1 cellular context compared by ENCODE assay signal in the genomic region with DNA sequence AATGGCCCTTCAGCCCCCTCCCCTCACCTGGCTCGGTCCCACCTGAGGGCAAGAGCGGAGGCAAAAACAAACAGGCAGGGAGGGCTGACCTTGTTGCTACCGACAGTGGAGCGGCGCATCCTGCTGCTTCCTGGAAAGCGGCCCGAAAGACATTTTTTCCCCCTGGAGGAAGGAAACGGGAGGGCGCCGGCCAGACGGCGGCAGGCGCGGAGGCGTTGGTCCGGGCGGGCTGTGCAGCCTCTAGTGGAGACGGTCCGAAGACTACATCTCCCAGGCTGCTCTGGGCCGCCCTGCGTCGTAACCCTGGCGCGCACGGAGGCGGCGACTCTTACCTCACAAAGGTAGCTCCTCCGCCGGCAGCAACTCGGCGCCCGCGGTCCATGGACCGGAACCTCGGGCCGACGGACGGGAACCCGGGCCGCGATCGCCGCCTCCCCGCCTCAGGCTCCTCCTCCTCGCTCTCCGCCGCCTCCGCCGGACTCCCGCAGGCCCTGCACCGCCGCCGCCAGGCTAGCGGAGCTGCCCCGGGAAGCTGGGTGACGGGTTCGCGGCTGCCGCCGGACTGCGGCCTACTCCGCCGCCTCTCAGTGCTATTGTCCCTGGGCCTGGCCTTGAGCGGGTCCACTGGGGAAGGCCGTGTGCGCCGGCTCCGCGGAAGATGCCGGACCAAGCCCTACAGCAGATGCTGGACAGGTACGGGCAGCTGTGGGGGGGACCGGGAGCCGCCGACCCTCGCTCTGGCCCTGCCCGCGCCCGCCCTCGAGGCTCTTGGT.
TF ChIP-seq lines count a peak whose summit lies in the region.

A gene (minus strand): TSS at position 242 of the 773 bp plus-strand sequence. CDS start 50,728 bp downstream, outside the sequence.
A gene with protein sequence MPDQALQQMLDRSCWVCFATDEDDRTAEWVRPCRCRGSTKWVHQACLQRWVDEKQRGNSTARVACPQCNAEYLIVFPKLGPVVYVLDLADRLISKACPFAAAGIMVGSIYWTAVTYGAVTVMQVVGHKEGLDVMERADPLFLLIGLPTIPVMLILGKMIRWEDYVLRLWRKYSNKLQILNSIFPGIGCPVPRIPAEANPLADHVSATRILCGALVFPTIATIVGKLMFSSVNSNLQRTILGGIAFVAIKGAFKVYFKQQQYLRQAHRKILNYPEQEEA (plus strand): TSS at position 331 of the 773 bp plus-strand sequence. CDS start 328 bp downstream, at position 659.

TF ChIP-seq in HepG2, 621 proteins besides CTCF, POLR2A, EP300 and RAD21 (continued from another document):
- TF ChIP-seq, protein P1, sequence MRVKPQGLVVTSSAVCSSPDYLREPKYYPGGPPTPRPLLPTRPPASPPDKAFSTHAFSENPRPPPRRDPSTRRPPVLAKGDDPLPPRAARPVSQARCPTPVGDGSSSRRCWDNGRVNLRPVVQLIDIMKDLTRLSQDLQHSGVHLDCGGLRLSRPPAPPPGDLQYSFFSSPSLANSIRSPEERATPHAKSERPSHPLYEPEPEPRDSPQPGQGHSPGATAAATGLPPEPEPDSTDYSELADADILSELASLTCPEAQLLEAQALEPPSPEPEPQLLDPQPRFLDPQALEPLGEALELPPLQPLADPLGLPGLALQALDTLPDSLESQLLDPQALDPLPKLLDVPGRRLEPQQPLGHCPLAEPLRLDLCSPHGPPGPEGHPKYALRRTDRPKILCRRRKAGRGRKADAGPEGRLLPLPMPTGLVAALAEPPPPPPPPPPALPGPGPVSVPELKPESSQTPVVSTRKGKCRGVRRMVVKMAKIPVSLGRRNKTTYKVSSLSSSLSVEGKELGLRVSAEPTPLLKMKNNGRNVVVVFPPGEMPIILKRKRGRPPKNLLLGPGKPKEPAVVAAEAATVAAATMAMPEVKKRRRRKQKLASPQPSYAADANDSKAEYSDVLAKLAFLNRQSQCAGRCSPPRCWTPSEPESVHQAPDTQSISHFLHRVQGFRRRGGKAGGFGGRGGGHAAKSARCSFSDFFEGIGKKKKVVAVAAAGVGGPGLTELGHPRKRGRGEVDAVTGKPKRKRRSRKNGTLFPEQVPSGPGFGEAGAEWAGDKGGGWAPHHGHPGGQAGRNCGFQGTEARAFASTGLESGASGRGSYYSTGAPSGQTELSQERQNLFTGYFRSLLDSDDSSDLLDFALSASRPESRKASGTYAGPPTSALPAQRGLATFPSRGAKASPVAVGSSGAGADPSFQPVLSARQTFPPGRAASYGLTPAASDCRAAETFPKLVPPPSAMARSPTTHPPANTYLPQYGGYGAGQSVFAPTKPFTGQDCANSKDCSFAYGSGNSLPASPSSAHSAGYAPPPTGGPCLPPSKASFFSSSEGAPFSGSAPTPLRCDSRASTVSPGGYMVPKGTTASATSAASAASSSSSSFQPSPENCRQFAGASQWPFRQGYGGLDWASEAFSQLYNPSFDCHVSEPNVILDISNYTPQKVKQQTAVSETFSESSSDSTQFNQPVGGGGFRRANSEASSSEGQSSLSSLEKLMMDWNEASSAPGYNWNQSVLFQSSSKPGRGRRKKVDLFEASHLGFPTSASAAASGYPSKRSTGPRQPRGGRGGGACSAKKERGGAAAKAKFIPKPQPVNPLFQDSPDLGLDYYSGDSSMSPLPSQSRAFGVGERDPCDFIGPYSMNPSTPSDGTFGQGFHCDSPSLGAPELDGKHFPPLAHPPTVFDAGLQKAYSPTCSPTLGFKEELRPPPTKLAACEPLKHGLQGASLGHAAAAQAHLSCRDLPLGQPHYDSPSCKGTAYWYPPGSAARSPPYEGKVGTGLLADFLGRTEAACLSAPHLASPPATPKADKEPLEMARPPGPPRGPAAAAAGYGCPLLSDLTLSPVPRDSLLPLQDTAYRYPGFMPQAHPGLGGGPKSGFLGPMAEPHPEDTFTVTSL (CRISPR knock-in tag; IDR thresholded peaks at IDR 0.05; ENCODE audit: borderline replicate concordance), result no peak; the same call in 1 of the 2 replicates
- TF ChIP-seq, protein P2, sequence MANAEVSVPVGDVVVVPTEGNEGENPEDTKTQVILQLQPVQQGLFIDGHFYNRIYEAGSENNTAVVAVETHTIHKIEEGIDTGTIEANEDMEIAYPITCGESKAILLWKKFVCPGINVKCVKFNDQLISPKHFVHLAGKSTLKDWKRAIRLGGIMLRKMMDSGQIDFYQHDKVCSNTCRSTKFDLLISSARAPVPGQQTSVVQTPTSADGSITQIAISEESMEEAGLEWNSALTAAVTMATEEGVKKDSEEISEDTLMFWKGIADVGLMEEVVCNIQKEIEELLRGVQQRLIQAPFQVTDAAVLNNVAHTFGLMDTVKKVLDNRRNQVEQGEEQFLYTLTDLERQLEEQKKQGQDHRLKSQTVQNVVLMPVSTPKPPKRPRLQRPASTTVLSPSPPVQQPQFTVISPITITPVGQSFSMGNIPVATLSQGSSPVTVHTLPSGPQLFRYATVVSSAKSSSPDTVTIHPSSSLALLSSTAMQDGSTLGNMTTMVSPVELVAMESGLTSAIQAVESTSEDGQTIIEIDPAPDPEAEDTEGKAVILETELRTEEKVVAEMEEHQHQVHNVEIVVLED (CRISPR knock-in tag; IDR thresholded peaks at IDR 0.05; ENCODE audit: borderline replicate concordance), result peak; percentile 99
- TF ChIP-seq ZNF607 (CRISPR knock-in tag; IDR thresholded peaks at IDR 0.05; ENCODE audit: borderline replicate concordance), result peak; percentile 89
